ENCODE assay signal across 22 cellular contexts in the genomic region with DNA sequence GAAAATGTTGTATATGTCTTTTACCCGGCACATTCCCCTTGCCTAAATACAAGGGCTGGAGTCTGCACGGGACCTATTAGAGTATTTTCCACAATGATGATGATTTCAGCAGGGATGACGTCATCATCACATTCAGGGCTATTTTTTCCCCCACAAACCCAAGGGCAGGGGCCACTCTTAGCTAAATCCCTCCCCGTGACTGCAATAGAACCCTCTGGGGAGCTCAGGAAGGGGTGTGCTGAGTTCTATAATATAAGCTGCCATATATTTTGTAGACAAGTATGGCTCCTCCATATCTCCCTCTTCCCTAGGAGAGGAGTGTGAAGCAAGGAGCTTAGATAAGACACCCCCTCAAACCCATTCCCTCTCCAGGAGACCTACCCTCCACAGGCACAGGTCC. TPM values are rescaled to one million over a fixed set of nuclear protein-coding genes. Genes with fewer than 3 reads are reported as not detected.
"Had no signal": no experiment of that assay in that cellular context is flagged by ENCODE, and none has a peak within 500 bp of the region (broad histone marks: within the 10 kb centered on the region; RNA-seq: fewer than 3 reads in every experiment).

No MANE protein-coding gene starts in this region.

- H3K36me3 ChIP-seq: adrenal gland, ascending aorta, WERI-Rb-1 had no signal

- H3K27ac Mint-ChIP-seq: activated CD8-positive, alpha-beta T cell treated with anti-CD3 and anti-CD28 coated beads, Interleukin-2, amount 10 ng/mL, durations not matched to agents 7 days and 5 days; activated naive CD8-positive, alpha-beta T cell; activated T-helper 17 cell treated with anti-CD3 and anti-CD28 coated beads, Interleukin-2, amount 50 U/mL, for 72 hours; natural killer cell treated with Interleukin-12 subunit alpha and Interleukin-12 subunit beta and Interleukin-15 and Interleukin-18, amount 100 ng/mL, for 72 hours; stimulated activated naive CD8-positive, alpha-beta T cell treated with anti-CD3 and anti-CD28 coated beads, Interleukin-15, amount 100 ng/mL, for 72 hours had no signal

- ATAC-seq: activated CD8-positive, alpha-beta T cell treated with anti-CD3 and anti-CD28 coated beads, Interleukin-2, amount 10 ng/mL, durations not matched to agents 7 days and 5 days; activated T-helper 17 cell treated with anti-CD3 and anti-CD28 coated beads, Interleukin-2, amount 50 U/mL, for 72 hours; esophagus mucosa; gastroesophageal sphincter; heart left ventricle; natural killer cell treated with Interleukin-12 subunit alpha and Interleukin-12 subunit beta and Interleukin-15 and Interleukin-18, amount 100 ng/mL, for 72 hours; stimulated activated naive CD8-positive, alpha-beta T cell treated with anti-CD3 and anti-CD28 coated beads, Interleukin-15, amount 100 ng/mL, for 72 hours had no signal

- H3K36me3 Mint-ChIP-seq: natural killer cell treated with Interleukin-12 subunit alpha and Interleukin-12 subunit beta and Interleukin-15 and Interleukin-18, amount 100 ng/mL, for 72 hours had no signal

- H3K9me3 Mint-ChIP-seq: activated T-helper 17 cell treated with anti-CD3 and anti-CD28 coated beads, Interleukin-2, amount 50 U/mL, for 72 hours; central memory CD8-positive, alpha-beta T cell; natural killer cell treated with Interleukin-12 subunit alpha and Interleukin-12 subunit beta and Interleukin-15 and Interleukin-18, amount 100 ng/mL, for 72 hours; stimulated activated naive CD8-positive, alpha-beta T cell treated with anti-CD3 and anti-CD28 coated beads, Interleukin-15, amount 100 ng/mL, for 72 hours had no signal

- H3K4me3 ChIP-seq: adrenal gland, ascending aorta, gastroesophageal sphincter, heart left ventricle, skin epidermis, tibial nerve had no signal

- H3K9me3 ChIP-seq: adrenal gland, ascending aorta, gastroesophageal sphincter, heart left ventricle, tibial nerve had no signal

- DNase-seq: activated CD4-positive, alpha-beta T cell treated with anti-CD3 and anti-CD28 coated beads for 1 hour; activated CD4-positive, alpha-beta T cell treated with anti-CD3 and anti-CD28 coated beads, Interleukin-2, amount 50 U/mL, for 1 hour; activated CD8-positive, alpha-beta T cell treated with anti-CD3 and anti-CD28 coated beads, Interleukin-2, amount 10 ng/mL, durations not matched to agents 7 days and 5 days; activated naive CD4-positive, alpha-beta T cell; adrenal gland; effector memory CD4-positive, alpha-beta T cell; heart left ventricle; nucleus accumbens; stimulated activated CD4-positive, alpha-beta T cell treated with anti-CD3 and anti-CD28 coated beads, Interleukin-1b, Interleukin-23, amount 100 ng/mL, for 48 hours; stimulated activated naive CD8-positive, alpha-beta T cell treated with anti-CD3 and anti-CD28 coated beads, Interleukin-15, amount 100 ng/mL, for 72 hours; WERI-Rb-1 had no signal

- H3K4me1 Mint-ChIP-seq: activated T-helper 17 cell treated with anti-CD3 and anti-CD28 coated beads, Interleukin-2, amount 50 U/mL, for 72 hours; central memory CD8-positive, alpha-beta T cell; stimulated activated naive CD8-positive, alpha-beta T cell treated with anti-CD3 and anti-CD28 coated beads, Interleukin-15, amount 100 ng/mL, for 72 hours had no signal

- H3K27ac ChIP-seq: adrenal gland, ascending aorta, gastroesophageal sphincter, heart left ventricle, skin epidermis, tibial nerve, WERI-Rb-1 had no signal

- H3K4me1 ChIP-seq: ascending aorta, gastroesophageal sphincter, heart left ventricle, tibial nerve had no signal

- H3K4me3 Mint-ChIP-seq: activated CD8-positive, alpha-beta T cell treated with anti-CD3 and anti-CD28 coated beads, Interleukin-2, amount 10 ng/mL, durations not matched to agents 7 days and 5 days; activated naive CD8-positive, alpha-beta T cell; activated T-helper 17 cell treated with anti-CD3 and anti-CD28 coated beads, Interleukin-2, amount 50 U/mL, for 72 hours; central memory CD8-positive, alpha-beta T cell; natural killer cell treated with Interleukin-12 subunit alpha and Interleukin-12 subunit beta and Interleukin-15 and Interleukin-18, amount 100 ng/mL, for 72 hours; stimulated activated naive CD8-positive, alpha-beta T cell treated with anti-CD3 and anti-CD28 coated beads, Interleukin-15, amount 100 ng/mL, for 72 hours had no signal

- H3K27me3 Mint-ChIP-seq: activated naive CD8-positive, alpha-beta T cell; activated T-helper 17 cell treated with anti-CD3 and anti-CD28 coated beads, Interleukin-2, amount 50 U/mL, for 72 hours; central memory CD8-positive, alpha-beta T cell; natural killer cell treated with Interleukin-12 subunit alpha and Interleukin-12 subunit beta and Interleukin-15 and Interleukin-18, amount 100 ng/mL, for 72 hours; stimulated activated naive CD8-positive, alpha-beta T cell treated with anti-CD3 and anti-CD28 coated beads, Interleukin-15, amount 100 ng/mL, for 72 hours had no signal

- H3K27me3 ChIP-seq: adrenal gland, ascending aorta, gastroesophageal sphincter, heart left ventricle, tibial nerve had no signal

RNA-seq across cellular contexts. Expression of a gene that starts 50.3 kb away (rescaled TPM):
- total RNA-seq: ascending aorta, dermis microvascular lymphatic vessel endothelial cell had no signal
- polyA plus RNA-seq: liver had no signal
